Comparison of ENCODE assay signal across 32 cellular contexts in genomic region chr17:31241116-31241515, GRCh38. TPM values are rescaled to one million over a fixed set of nuclear protein-coding genes. Genes with fewer than 3 reads are reported as not detected.
"Had no signal": no experiment of that assay in that cellular context is flagged by ENCODE, and none has a peak within 500 bp of the region (broad histone marks: within the 10 kb centered on the region; RNA-seq: fewer than 3 reads in every experiment).

No MANE protein-coding gene starts in this region.

- H3K9me3 ChIP-seq: ovary, psoas muscle, right lobe of liver, spleen, testis, tibial artery, transverse colon, upper lobe of right lung, uterus had no signal

- H3K4me2 ChIP-seq: smooth muscle cell had no signal

- H3K27ac Mint-ChIP-seq: natural killer cell treated with Interleukin-12 subunit alpha and Interleukin-12 subunit beta and Interleukin-15 and Interleukin-18, amount 100 ng/mL, for 72 hours; nephron progenitor cell; progenitor cell of endocrine pancreas; stimulated activated memory B cell treated with anti-CD40 and anti-IgM and Interleukin-4, amounts not matched to agents 10 μg/mL and 1 μg/mL and 100 μg/mL, for 72 hours; type B pancreatic cell had no signal

- H3K4me3 ChIP-seq: ovary, psoas muscle, right lobe of liver, skin epidermis, smooth muscle cell, spleen, suprapubic skin, testis, tibial artery, transverse colon, upper lobe of right lung, uterus had no signal

- H3K9me3 Mint-ChIP-seq: natural killer cell treated with Interleukin-12 subunit alpha and Interleukin-12 subunit beta and Interleukin-15 and Interleukin-18, amount 100 ng/mL, for 72 hours; neural crest cell; stimulated activated naive CD8-positive, alpha-beta T cell treated with anti-CD3 and anti-CD28 coated beads, Interleukin-15, amount 100 ng/mL, for 72 hours; type B pancreatic cell had no signal

- H3K27ac ChIP-seq: ovary, parathyroid adenoma, psoas muscle, right lobe of liver, skin epidermis, spleen, suprapubic skin, testis, tibial artery, transverse colon, upper lobe of right lung, uterus had no signal

- H3K4me1 Mint-ChIP-seq: nephron progenitor cell; neural crest cell; stimulated activated naive CD8-positive, alpha-beta T cell treated with anti-CD3 and anti-CD28 coated beads, Interleukin-15, amount 100 ng/mL, for 72 hours had no signal

- H3K79me2 ChIP-seq: parathyroid adenoma had no signal

- H3K27me3 Mint-ChIP-seq: naive thymus-derived CD8-positive, alpha-beta T cell; natural killer cell treated with Interleukin-12 subunit alpha and Interleukin-12 subunit beta and Interleukin-15 and Interleukin-18, amount 100 ng/mL, for 72 hours; progenitor cell of endocrine pancreas; stimulated activated memory B cell treated with anti-CD40 and anti-IgM and Interleukin-4, amounts not matched to agents 10 μg/mL and 1 μg/mL and 100 μg/mL, for 72 hours; stimulated activated naive CD8-positive, alpha-beta T cell treated with anti-CD3 and anti-CD28 coated beads, Interleukin-15, amount 100 ng/mL, for 72 hours; type B pancreatic cell had no signal

- H3K4me3 Mint-ChIP-seq: naive thymus-derived CD8-positive, alpha-beta T cell; natural killer cell treated with Interleukin-12 subunit alpha and Interleukin-12 subunit beta and Interleukin-15 and Interleukin-18, amount 100 ng/mL, for 72 hours; nephron progenitor cell; neural crest cell; stimulated activated memory B cell treated with anti-CD40 and anti-IgM and Interleukin-4, amounts not matched to agents 10 μg/mL and 1 μg/mL and 100 μg/mL, for 72 hours; stimulated activated naive CD8-positive, alpha-beta T cell treated with anti-CD3 and anti-CD28 coated beads, Interleukin-15, amount 100 ng/mL, for 72 hours; type B pancreatic cell had no signal

- ATAC-seq: naive thymus-derived CD8-positive, alpha-beta T cell; natural killer cell treated with Interleukin-12 subunit alpha and Interleukin-12 subunit beta and Interleukin-15 and Interleukin-18, amount 100 ng/mL, for 72 hours; psoas muscle; right cardiac atrium; right lobe of liver; stimulated activated memory B cell treated with anti-CD40 and anti-IgM and Interleukin-4, amounts not matched to agents 10 μg/mL and 1 μg/mL and 100 μg/mL, for 72 hours; stimulated activated naive CD8-positive, alpha-beta T cell treated with anti-CD3 and anti-CD28 coated beads, Interleukin-15, amount 100 ng/mL, for 72 hours; stimulated activated naive CD8-positive, alpha-beta T cell treated with anti-CD3 and anti-CD28 coated beads, Interleukin-15, Interleukin-2, amounts not matched to agents 100 U/mL and 50 U/mL, for 24 hours; upper lobe of right lung had no signal

- H3K27me3 ChIP-seq: ovary, right lobe of liver, spleen, suprapubic skin, testis, tibial artery, transverse colon, upper lobe of right lung, uterus had no signal

- H3K9ac ChIP-seq: parathyroid adenoma had no signal

- H3K36me3 ChIP-seq: ovary, uterus had no signal

- H2AFZ ChIP-seq: parathyroid adenoma had no signal

- DNase-seq: naive thymus-derived CD8-positive, alpha-beta T cell; nephron progenitor cell; occipital lobe; ovary; posterior cingulate gyrus; psoas muscle; right cardiac atrium; right lobe of liver; spleen; stimulated activated CD4-positive, alpha-beta T cell treated with anti-CD3 and anti-CD28 coated beads, Interleukin-12 subunit alpha, Interleukin-12 subunit beta, amount 100 ng/mL, for 4 hours; stimulated activated CD4-positive, alpha-beta T cell treated with anti-CD3 and anti-CD28 coated beads, Interleukin-1b, Interleukin-23, amount 100 ng/mL, for 48 hours; stimulated activated CD4-positive, alpha-beta T cell treated with anti-CD3 and anti-CD28 coated beads, Interleukin-4, amount 100 ng/mL, for 1 hour; stimulated activated CD4-positive, alpha-beta T cell treated with anti-CD3 and anti-CD28 coated beads, Interleukin-4, amount 100 ng/mL, for 4 hours; stimulated activated CD8-positive, alpha-beta memory T cell treated with anti-CD3 and anti-CD28 coated beads, Interleukin-4, amount 100 ng/mL, for 48 hours; stimulated activated naive CD4-positive, alpha-beta T cell; stimulated activated naive CD8-positive, alpha-beta T cell treated with anti-CD3 and anti-CD28 coated beads, Interleukin-15, amount 100 ng/mL, for 72 hours; stimulated activated naive CD8-positive, alpha-beta T cell treated with anti-CD3 and anti-CD28 coated beads, Interleukin-15, Interleukin-2, amounts not matched to agents 100 U/mL and 50 U/mL, for 24 hours; substantia nigra; testis; tibial artery; transverse colon; upper lobe of right lung; uterus had no signal

- H3K4me1 ChIP-seq: psoas muscle, right lobe of liver, spleen, suprapubic skin, testis, tibial artery, transverse colon, upper lobe of right lung, uterus had no signal

RNA-seq across cellular contexts. Expression of gene OMG, which starts 55.9 kb away (rescaled TPM):
- total RNA-seq: neural crest cell, progenitor cell of endocrine pancreas, psoas muscle, right cardiac atrium, smooth muscle cell, suprapubic skin, testis, transverse colon had no signal
- polyA plus RNA-seq: naive thymus-derived CD8-positive, alpha-beta T cell had no signal
